8 cellular contexts compared by ENCODE assay signal in the genomic region with DNA sequence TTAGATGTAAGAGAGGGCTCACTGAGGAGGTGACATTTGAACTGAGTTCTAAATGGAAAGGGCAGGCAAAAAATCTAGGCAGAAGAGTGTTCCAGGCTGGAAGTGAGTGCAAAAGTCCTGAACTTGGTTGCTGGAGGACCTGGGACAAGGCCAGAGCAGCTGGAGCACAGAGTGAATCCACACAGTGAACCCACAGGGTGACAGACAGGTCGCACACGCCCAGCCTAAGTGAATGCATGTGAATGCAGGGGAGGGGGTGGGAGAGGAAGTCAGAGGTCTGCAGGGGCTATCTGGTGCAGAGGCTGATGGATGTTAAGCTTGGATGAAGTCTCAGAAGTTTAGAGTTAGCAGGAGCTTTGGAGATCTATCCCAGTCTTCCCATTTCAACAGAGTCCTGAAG. TPM values are rescaled to one million over a fixed set of nuclear protein-coding genes. Genes with fewer than 3 reads are reported as not detected.
DNase-seq lines count a peak whose midpoint lies in the region; ATAC-seq and TF ChIP-seq lines count a peak whose summit lies in the region.

No MANE protein-coding gene starts in this region.

- ATAC-seq in GM18858 (IDR thresholded peaks at IDR 0.05; ENCODE audit: unreplicated experiment) (no peak), HG03025 (IDR thresholded peaks at IDR 0.05; ENCODE audit: low FRiP score, unreplicated experiment) (no peak)

- peaks cover 16% of the 10 kb centered on the region for H4K20me1 ChIP-seq in BLaER1
- no peaks in the 10 kb centered on the region for H4K20me1 ChIP-seq in neural cell (ENCODE audit: insufficient read depth)

- H3F3A ChIP-seq in neural cell (ENCODE audit: insufficient read depth, low read length, poor library complexity, severe bottlenecking) = no peaks in the 10 kb centered on the region

- H3K9me3 ChIP-seq in BLaER1 = no peaks in the 10 kb centered on the region
- no peaks in the 10 kb centered on the region for H3K9me3 ChIP-seq in KOPT-K1 (ENCODE audit: insufficient read depth, low read length, poor library complexity, severe bottlenecking)
- H3K9me3 ChIP-seq in neural cell (ENCODE audit: low read length) = no peaks in the 10 kb centered on the region

- DNase-seq in coronary artery (ENCODE audit: low spot score) (no peak), iPS-NIHi11 (ENCODE audit: low spot score) (no peak), NCI-H2171 treated with DMSO at 0.1 percent for 48 hours (lab: John Stamatoyannopoulos, UW) (no peak)

- no peaks in the 10 kb centered on the region for H3K9me2 ChIP-seq in neural cell (ENCODE audit: insufficient read depth, low read length)

- H3K9ac ChIP-seq in BLaER1 = peak overlapping the region; percentile 97; the same call in 1 of the 2 replicates
- H3K9ac ChIP-seq in neural cell (ENCODE audit: low read length) = no peak overlapping the region

- no peak for TF ChIP-seq EP300 in neural cell (conservative IDR thresholded peaks at IDR 0.05; ENCODE audit: poor library complexity, severe bottlenecking)

- H3K27ac ChIP-seq in BLaER1 (no peak overlapping the region), KOPT-K1 (ENCODE audit: low read depth, low read length, poor library complexity, severe bottlenecking) (peak overlapping the region; percentile 95), coronary artery (no peak overlapping the region), neural cell (ENCODE audit: low read length) (no peak overlapping the region)

- peaks cover 12% of the 10 kb centered on the region for H3K36me3 ChIP-seq in BLaER1
- H3K36me3 ChIP-seq in KOPT-K1 (ENCODE audit: insufficient read depth, low read length) = peaks cover 16% of the 10 kb centered on the region
- no peaks in the 10 kb centered on the region for H3K36me3 ChIP-seq in neural cell (ENCODE audit: insufficient read depth, low read length)

- H3K79me2 ChIP-seq in neural cell (replicated peaks; ENCODE audit: insufficient read depth, low read length) = peaks cover 19% of the 10 kb centered on the region

- TF ChIP-seq RAD21 in neural cell (conservative IDR thresholded peaks at IDR 0.05) = no peak

- H3K4me2 ChIP-seq in BLaER1 = peak overlapping the region; percentile 96
- peak overlapping the region; percentile 66 for H3K4me2 ChIP-seq in neural cell (ENCODE audit: low read length)

- H3K27me3 ChIP-seq in BLaER1 = peaks cover 25% of the 10 kb centered on the region
- peaks cover 33% of the 10 kb centered on the region for H3K27me3 ChIP-seq in neural cell (ENCODE audit: insufficient read depth, low read depth, low read length)

- peak overlapping the region; percentile 46 for H2AFZ ChIP-seq in neural cell (ENCODE audit: low read depth, low read length)

- peak overlapping the region; percentile 87; the same call in 1 of the 2 replicates for H3K4me3 ChIP-seq in BLaER1
- peak overlapping the region; percentile 80 for H3K4me3 ChIP-seq in coronary artery
- peak overlapping the region; percentile 83 for H3K4me3 ChIP-seq in neural cell (ENCODE audit: low read length)

- H3K4me1 ChIP-seq in BLaER1 = peaks cover 59% of the 10 kb centered on the region

- TF ChIP-seq CTCF in coronary artery (IDR thresholded peaks at IDR 0.05) (no peak), neural cell (IDR thresholded peaks at IDR 0.05; ENCODE audit: poor library complexity, severe bottlenecking) (no peak)

TF ChIP-seq in neural cell, 6 proteins besides CTCF, POLR2A, EP300 and RAD21:
- TF ChIP-seq EZH2 (IDR thresholded peaks at IDR 0.05; ENCODE audit: borderline replicate concordance, insufficient read depth, low read length, poor library complexity, severe bottlenecking) (no peak), MXI1 (conservative IDR thresholded peaks at IDR 0.05; ENCODE audit: poor library complexity, severe bottlenecking) (no peak), SMC3 (conservative IDR thresholded peaks at IDR 0.05; ENCODE audit: poor library complexity) (no peak), TAF1 (IDR thresholded peaks at IDR 0.05; ENCODE audit: low read depth) (no peak), POLR2AphosphoS5 (IDR thresholded peaks at IDR 0.05) (no peak)
- TF ChIP-seq, protein P1, sequence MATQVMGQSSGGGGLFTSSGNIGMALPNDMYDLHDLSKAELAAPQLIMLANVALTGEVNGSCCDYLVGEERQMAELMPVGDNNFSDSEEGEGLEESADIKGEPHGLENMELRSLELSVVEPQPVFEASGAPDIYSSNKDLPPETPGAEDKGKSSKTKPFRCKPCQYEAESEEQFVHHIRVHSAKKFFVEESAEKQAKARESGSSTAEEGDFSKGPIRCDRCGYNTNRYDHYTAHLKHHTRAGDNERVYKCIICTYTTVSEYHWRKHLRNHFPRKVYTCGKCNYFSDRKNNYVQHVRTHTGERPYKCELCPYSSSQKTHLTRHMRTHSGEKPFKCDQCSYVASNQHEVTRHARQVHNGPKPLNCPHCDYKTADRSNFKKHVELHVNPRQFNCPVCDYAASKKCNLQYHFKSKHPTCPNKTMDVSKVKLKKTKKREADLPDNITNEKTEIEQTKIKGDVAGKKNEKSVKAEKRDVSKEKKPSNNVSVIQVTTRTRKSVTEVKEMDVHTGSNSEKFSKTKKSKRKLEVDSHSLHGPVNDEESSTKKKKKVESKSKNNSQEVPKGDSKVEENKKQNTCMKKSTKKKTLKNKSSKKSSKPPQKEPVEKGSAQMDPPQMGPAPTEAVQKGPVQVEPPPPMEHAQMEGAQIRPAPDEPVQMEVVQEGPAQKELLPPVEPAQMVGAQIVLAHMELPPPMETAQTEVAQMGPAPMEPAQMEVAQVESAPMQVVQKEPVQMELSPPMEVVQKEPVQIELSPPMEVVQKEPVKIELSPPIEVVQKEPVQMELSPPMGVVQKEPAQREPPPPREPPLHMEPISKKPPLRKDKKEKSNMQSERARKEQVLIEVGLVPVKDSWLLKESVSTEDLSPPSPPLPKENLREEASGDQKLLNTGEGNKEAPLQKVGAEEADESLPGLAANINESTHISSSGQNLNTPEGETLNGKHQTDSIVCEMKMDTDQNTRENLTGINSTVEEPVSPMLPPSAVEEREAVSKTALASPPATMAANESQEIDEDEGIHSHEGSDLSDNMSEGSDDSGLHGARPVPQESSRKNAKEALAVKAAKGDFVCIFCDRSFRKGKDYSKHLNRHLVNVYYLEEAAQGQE (IDR thresholded peaks at IDR 0.05; ENCODE audit: borderline replicate concordance) = no peak

RNA-seq across cellular contexts. Expression of a gene that starts 0.6 kb away (rescaled TPM):
- polyA plus RNA-seq in neural cell = 17.6 and 27.1 TPM in 2 replicates
- 17.5 and 21.6 TPM in 2 replicates for polyA minus RNA-seq in neural cell

RNA-seq across cellular contexts. Expression of a gene that starts 2.8 kb away (rescaled TPM):
- not detected in 2 replicates for polyA plus RNA-seq in neural cell
- polyA minus RNA-seq in neural cell = not detected in 2 replicates

RNA-seq across cellular contexts. Expression of a gene that starts 52.4 kb away (rescaled TPM):
- polyA plus RNA-seq in neural cell = 32.0 and 37.1 TPM in 2 replicates
- 102 and 108 TPM in 2 replicates for polyA minus RNA-seq in neural cell
